Comparison of ENCODE assay signal across 8 cellular contexts in genomic region chr16:588639-588888, GRCh38. TPM values are rescaled to one million over a fixed set of nuclear protein-coding genes. Genes with fewer than 3 reads are reported as not detected.
A peak's percentile ranks its signal among the peaks of the same experiment; 100 is the strongest.
DNase-seq lines count a peak whose midpoint lies in the region; ATAC-seq lines count a peak whose summit lies in the region.

No MANE protein-coding gene starts in this region.

- ATAC-seq in GM18519 (IDR thresholded peaks at IDR 0.05; ENCODE audit: low FRiP score, unreplicated experiment) (peak; percentile 9), HG02588 (IDR thresholded peaks at IDR 0.05; ENCODE audit: unreplicated experiment) (peak; percentile 0), GM19035 (IDR thresholded peaks at IDR 0.05; ENCODE audit: unreplicated experiment) (no peak)

- peak overlapping the region; percentile 86 for H3K4me3 ChIP-seq in iPS-18a (ENCODE audit: low read length)

- peaks cover 44% of the 10 kb centered on the region for H3K27me3 ChIP-seq in iPS-18a (ENCODE audit: control insufficient read depth, insufficient read depth, low read length)

- peak overlapping the region; percentile 89 for H3K9ac ChIP-seq in iPS-18a (ENCODE audit: low read length)

- H3K36me3 ChIP-seq in iPS-18a (ENCODE audit: control insufficient read depth, low read depth, low read length): peaks cover 5% of the 10 kb centered on the region

- H3K4me1 ChIP-seq in iPS-18a (ENCODE audit: control insufficient read depth, low read depth, low read length): peaks cover 5% of the 10 kb centered on the region

- WGBS in adipose tissue, 3 donors: 0 to 1% (median 1%) methylated on average over 21 of the region's 21 CpGs

- H3K9me3 ChIP-seq in iPS-18a (ENCODE audit: control insufficient read depth, low read depth, low read length): no peaks in the 10 kb centered on the region

- DNase-seq in RPMI7951 (ENCODE audit: low read depth) (peak; percentile 55), kidney glomerular epithelial cell (lab: John Stamatoyannopoulos, UW) (no peak)
- DNase-seq in stimulated activated CD4-positive, alpha-beta T cell treated with anti-CD3 and anti-CD28 coated beads, Interleukin-15, amount 100 ng/mL, for 48 hours (ENCODE audit: low read depth in 2 of 2): peak; percentile 60 to 65

- H3K27ac ChIP-seq in adipose tissue (ENCODE audit: low read depth, low read length) (peak overlapping the region; percentile 63), iPS-18a (ENCODE audit: low read length) (peak overlapping the region; percentile 41)

RNA-seq across cellular contexts. Expression of gene RAB40C, which starts 1.3 kb away (rescaled TPM):
- total RNA-seq in RPMI7951 (2014; rRNA removed; shearing (Covaris generic)): 5.5 and 7.1 TPM in 2 replicates
- polyA plus RNA-seq in adipose tissue: 10 to 100 TPM; 16.0 to 42.5 (median 21.2) TPM

RNA-seq across cellular contexts. Expression of gene PIGQ, which starts 18.8 kb away (rescaled TPM):
- total RNA-seq in RPMI7951 (2014; rRNA removed; shearing (Covaris generic)): 14.9 and 16.2 TPM in 2 replicates
- polyA plus RNA-seq in adipose tissue: 10 to 100 TPM; 36.6 to 47.7 (median 37.6) TPM

RNA-seq across cellular contexts. Expression of gene NHLRC4, which starts 21.8 kb away (rescaled TPM):
- 0.24 and 0.29 TPM in 2 replicates for total RNA-seq in RPMI7951 (2014; rRNA removed; shearing (Covaris generic))
- polyA plus RNA-seq in adipose tissue: 1 to 10 TPM in 1 of 3 donors, under 1 TPM in 2; 0.22 to 1.3 (median 0.61) TPM

RNA-seq across cellular contexts. Expression of gene PRR35, which starts 28.4 kb away (rescaled TPM):
- total RNA-seq in RPMI7951 (2014; rRNA removed; shearing (Covaris generic)): not detected in 2 replicates
- polyA plus RNA-seq in adipose tissue: under 1 TPM in 1 of 3 donors, not detected in 2; 0.20 TPM

RNA-seq across cellular contexts. Expression of gene WFIKKN1, which starts 42.2 kb away (rescaled TPM):
- 0.10 TPM in 1 of 2 replicates, not detected in the other for total RNA-seq in RPMI7951 (2014; rRNA removed; shearing (Covaris generic))
- under 1 TPM; 0.25 to 0.85 (median 0.67) TPM for polyA plus RNA-seq in adipose tissue
